ENCODE assay signal across 19 cellular contexts in genomic region chr2:171042253-171042969, GRCh38.
DNase-seq lines count a peak whose midpoint lies in the region; ATAC-seq and TF ChIP-seq lines count a peak whose summit lies in the region.
"Had no signal": no experiment of that assay in that cellular context is flagged by ENCODE, and none has a peak within 500 bp of the region (broad histone marks: within the 10 kb centered on the region; RNA-seq: fewer than 3 reads in every experiment).

No MANE protein-coding gene starts in this region.

- DNase-seq in activated naive CD4-positive, alpha-beta T cell treated with anti-CD3 and anti-CD28 coated beads, Interleukin-2, amount 50 U/mL, for 16 hours: no peak
- DNase-seq in activated B cell treated with CpG ODN at 0.5 μM for 24 hours: no peak
- DNase-seq in effector memory CD8-positive, alpha-beta T cell: no peak
- DNase-seq in hepatic stellate cell (ENCODE audit: low spot score): no peak
- no peak for DNase-seq in OCI-M1 (lab: John Stamatoyannopoulos, UW)
- DNase-seq: anterior cingulate cortex, COR-L47, EL, hypothalamus, MG63, NCI-H187, NCI-H345, occipital lobe had no signal

- TF ChIP-seq CTCF in activated B cell treated with CpG ODN at 0.5 μM for 24 hours (IDR thresholded peaks at IDR 0.05): no peak

- H3K27me3 Mint-ChIP-seq in activated naive CD4-positive, alpha-beta T cell treated with anti-CD3 and anti-CD28 coated beads, Interleukin-2, amount 50 U/mL, for 24 hours: no peaks in the 10 kb centered on the region
- H3K27me3 Mint-ChIP-seq in activated B cell treated with CpG ODN at 0.5 μM for 24 hours: no peaks in the 10 kb centered on the region
- no peaks in the 10 kb centered on the region for H3K27me3 Mint-ChIP-seq in effector memory CD8-positive, alpha-beta T cell

- CTCF ChIA-PET in activated B cell treated with CpG ODN at 0.5 μM for 24 hours (lab: Charles Lee): no interaction called here

- ATAC-seq in activated B cell treated with CpG ODN at 0.5 μM for 24 hours (ENCODE audit: low read depth): no peak
- no peak for ATAC-seq in effector memory CD8-positive, alpha-beta T cell (replicated peaks)
- no peak for ATAC-seq in HG02938 (IDR thresholded peaks at IDR 0.05; ENCODE audit: unreplicated experiment)
- ATAC-seq: activated CD4-positive, CD25-positive, alpha-beta regulatory T cell treated with anti-CD3 and anti-CD28 coated beads, Interleukin-2, amount 50 U/mL, for 24 hours; Right ventricle myocardium inferior had no signal

- H3K9me3 ChIP-seq in thymus (ENCODE audit: control insufficient read depth): no peaks in the 10 kb centered on the region
- H3K9me3 ChIP-seq: MG63, right atrium auricular region had no signal

- H3K4me3 ChIP-seq in thymus (ENCODE audit: low read length): no peak overlapping the region
- H3K4me3 ChIP-seq: MG63, right atrium auricular region had no signal

- H3K4me1 ChIP-seq in thymus (ENCODE audit: control insufficient read depth, insufficient read depth, low read length): peaks cover 3% of the 10 kb centered on the region
- H3K4me1 ChIP-seq: right atrium auricular region had no signal

- H3K27me3 ChIP-seq in thymus (ENCODE audit: control insufficient read depth, insufficient read depth): no peaks in the 10 kb centered on the region
- H3K27me3 ChIP-seq: MG63, right atrium auricular region had no signal

- H3K4me1 Mint-ChIP-seq in activated naive CD4-positive, alpha-beta T cell treated with anti-CD3 and anti-CD28 coated beads, Interleukin-2, amount 50 U/mL, for 24 hours: peaks cover 51% of the 10 kb centered on the region
- peaks cover 6% of the 10 kb centered on the region for H3K4me1 Mint-ChIP-seq in activated B cell treated with CpG ODN at 0.5 μM for 24 hours
- peaks cover 6 to 20% of the 10 kb centered on the region in 2 donors for H3K4me1 Mint-ChIP-seq in effector memory CD8-positive, alpha-beta T cell (ENCODE audit: low read depth in 2 of 2)

- peak overlapping the region; percentile 91 for H3K27ac Mint-ChIP-seq in activated naive CD4-positive, alpha-beta T cell treated with anti-CD3 and anti-CD28 coated beads, Interleukin-2, amount 50 U/mL, for 24 hours
- H3K27ac Mint-ChIP-seq in activated B cell treated with CpG ODN at 0.5 μM for 24 hours: peak overlapping the region; percentile 35
- peak overlapping the region; percentile 11 to 85 for H3K27ac Mint-ChIP-seq in effector memory CD8-positive, alpha-beta T cell

- WGBS in thymus: 98% methylated on average over 1 of the region's 1 CpG

- peaks cover 6% of the 10 kb centered on the region for H3K36me3 ChIP-seq in thymus (ENCODE audit: control insufficient read depth, insufficient read depth)

- peaks cover 52% of the 10 kb centered on the region for H3K36me3 Mint-ChIP-seq in activated naive CD4-positive, alpha-beta T cell treated with anti-CD3 and anti-CD28 coated beads, Interleukin-2, amount 50 U/mL, for 24 hours
- H3K36me3 Mint-ChIP-seq in activated B cell treated with CpG ODN at 0.5 μM for 24 hours (ENCODE audit: low read depth): peaks cover 69% of the 10 kb centered on the region
- H3K36me3 Mint-ChIP-seq in effector memory CD8-positive, alpha-beta T cell (ENCODE audit: insufficient read depth): peaks cover 41% of the 10 kb centered on the region

- POLR2A ChIA-PET in activated B cell treated with CpG ODN at 0.5 μM for 24 hours (lab: Charles Lee): no interaction called here

- intact Hi-C loops in activated B cell treated with CpG ODN at 0.5 μM for 24 hours (cut with micrococcal nuclease): no loop called here

- H3K4me3 Mint-ChIP-seq in activated naive CD4-positive, alpha-beta T cell treated with anti-CD3 and anti-CD28 coated beads, Interleukin-2, amount 50 U/mL, for 24 hours: peak overlapping the region; percentile 2
- H3K4me3 Mint-ChIP-seq in activated B cell treated with CpG ODN at 0.5 μM for 24 hours: no peak overlapping the region
- no peak overlapping the region for H3K4me3 Mint-ChIP-seq in effector memory CD8-positive, alpha-beta T cell

- H3K9me3 Mint-ChIP-seq in activated naive CD4-positive, alpha-beta T cell treated with anti-CD3 and anti-CD28 coated beads, Interleukin-2, amount 50 U/mL, for 24 hours: peaks cover 5% of the 10 kb centered on the region
- no peaks in the 10 kb centered on the region for H3K9me3 Mint-ChIP-seq in activated B cell treated with CpG ODN at 0.5 μM for 24 hours
- no peaks in the 10 kb centered on the region for H3K9me3 Mint-ChIP-seq in effector memory CD8-positive, alpha-beta T cell

- H3K27ac ChIP-seq in thymus (ENCODE audit: low read depth): peak overlapping the region; percentile 31
- H3K27ac ChIP-seq: right atrium auricular region had no signal

Comparison
In these comparisons a context has a peak if more than half of its experiments do, and no peak if none do; other contexts are left out.
1. H3K27ac Mint-ChIP-seq: peak in every context shown above with its lines; median percentile 91 in activated naive CD4-positive, alpha-beta T cell treated with anti-CD3 and anti-CD28 coated beads, Interleukin-2, amount 50 U/mL, for 24 hours; 48 in effector memory CD8-positive, alpha-beta T cell; 35 in activated B cell treated with CpG ODN at 0.5 μM for 24 hours.